ENCODE assay signal across 17 cellular contexts in genomic region chr4:109969909-109970308, GRCh38. TPM values are rescaled to one million over a fixed set of nuclear protein-coding genes. Genes with fewer than 3 reads are reported as not detected.
DNase-seq lines count a peak whose midpoint lies in the region; ATAC-seq, FAIRE-seq and TF ChIP-seq lines count a peak whose summit lies in the region.
"Had no signal": no experiment of that assay in that cellular context is flagged by ENCODE, and none has a peak within 500 bp of the region (broad histone marks: within the 10 kb centered on the region; RNA-seq: fewer than 3 reads in every experiment).

No MANE protein-coding gene starts in this region.

- H3K27ac ChIP-seq in BLaER1 (peak overlapping the region; percentile 1; the same call in 1 of the 2 replicates), HepG2 (ENCODE audit: extremely low read length, insufficient read depth, low read length) (no peak overlapping the region), stomach (no peak overlapping the region)
- H3K27ac ChIP-seq: lower lobe of right lung, prostate gland had no signal

- in situ Hi-C loops in HepG2 (cut with HindIII; ENCODE audit: extremely low pct_ligation_motif_present, low pct_unique_long_range_greater_than_20kb): loop anchor here (10.0 kb wide), 1 partner anchor 545 kb away; no protein-coding TSS in a partner anchor

- CTCF ChIA-PET in HepG2 (lab: Yijun Ruan, JAX; ENCODE audit: low intra/inter-chr PET ratio, low total read pairs): no interaction called here

- BruUV-seq in HepG2 (replicated peaks; lab: Mats Ljungman, UMichigan): no TSS peak

- TF ChIP-seq EP300 in HepG2 (IDR thresholded peaks at IDR 0.05; ENCODE audit: low read depth in 2 of 2, low read length in 2 of 2): peak in 1 of 2 experiments; percentile 24; a peak in 1 of 4 replicates
- TF ChIP-seq EP300 in HepG2 (CRISPR knock-in tag; IDR thresholded peaks at IDR 0.05; ENCODE audit: borderline replicate concordance): no peak
- TF ChIP-seq EP300 in stomach (IDR thresholded peaks at IDR 0.05): no peak

- no peak for TF ChIP-seq CTCF in HepG2 (CRISPR knock-in tag; IDR thresholded peaks at IDR 0.05)
- no peak for TF ChIP-seq CTCF in stomach (IDR thresholded peaks at IDR 0.05)

- H3K79me2 ChIP-seq in HepG2 (ENCODE audit: insufficient read depth, low read length): no peaks in the 10 kb centered on the region

- H4K20me1 ChIP-seq in BLaER1 (no peaks in the 10 kb centered on the region), HepG2 (ENCODE audit: insufficient read depth, low read length) (no peaks in the 10 kb centered on the region)

- no peak overlapping the region; the same call in 1 of the 2 replicates for H3K4me3 ChIP-seq in BLaER1
- H3K4me3 ChIP-seq in HepG2 (replicated peaks in 1 of 3; ENCODE audit: insufficient read depth in 1 of 3, low read depth in 2 of 3, low read length in 3 of 3): no peak overlapping the region
- H3K4me3 ChIP-seq in stomach: no peak overlapping the region
- H3K4me3 ChIP-seq: lower lobe of right lung, prostate gland had no signal

- TF ChIP-seq POLR2A in HepG2 (IDR thresholded peaks at IDR 0.05; ENCODE audit: insufficient read depth in 1 of 2, low read depth in 2 of 2, low read length in 2 of 2) (no peak), stomach (IDR thresholded peaks at IDR 0.05) (no peak)

- peak; percentile 78 for ATAC-seq in HepG2
- ATAC-seq in HG02642 (IDR thresholded peaks at IDR 0.05; ENCODE audit: poor library complexity, unreplicated experiment): no peak
- no peak for ATAC-seq in GM19455 (IDR thresholded peaks at IDR 0.05; ENCODE audit: unreplicated experiment)
- ATAC-seq: HCT116 had no signal

- POLR2A ChIA-PET in HepG2 (lab: Yijun Ruan, JAX): no interaction called here

- no peaks in the 10 kb centered on the region for H3K36me3 ChIP-seq in BLaER1
- H3K36me3 ChIP-seq in HepG2 (replicated peaks in 1 of 2; ENCODE audit: control insufficient read depth in 1 of 2, insufficient read depth in 2 of 2, low read length in 2 of 2): no peaks in the 10 kb centered on the region
- H3K36me3 ChIP-seq in stomach: no peaks in the 10 kb centered on the region
- H3K36me3 ChIP-seq: lower lobe of right lung, prostate gland had no signal

- DNase-seq in GF-D8 (lab: John Stamatoyannopoulos, UW) (peak; percentile 39), SKM-1 (lab: John Stamatoyannopoulos, UW; ENCODE audit: unreplicated experiment) (peak; percentile 72), HepG2 (ENCODE audit: low spot score) (peak; percentile 61), stomach (no peak), middle frontal gyrus (ENCODE audit: extremely low spot score, low spot score) (no peak)
- DNase-seq: activated CD4-positive, CD25-positive, alpha-beta regulatory T cell treated with anti-CD3 and anti-CD28 coated beads, Interleukin-2, amount 50 U/mL, for 72 hours; activated naive CD4-positive, alpha-beta T cell treated with anti-CD3 and anti-CD28 coated beads, Interleukin-2, amount 50 U/mL, for 16 hours; lower lobe of right lung; NCI-H187 treated with DMSO at 0.1 percent for 48 hours; NCI-H446 treated with DMSO at 0.1 percent for 48 hours; nephron progenitor cell; SHP77 treated with DMSO at 0.1 percent for 48 hours had no signal

- intact Hi-C loops in HepG2 (cut with micrococcal nuclease; ENCODE audit: unreplicated experiment) (loop anchor here (10.0 kb wide), 1 partner anchor 315 kb away; no protein-coding TSS in a partner anchor), stomach (cut with DNase I; ENCODE audit: low total_unique reads) (no loop called here)

- TF ChIP-seq RAD21 in HepG2 (CRISPR knock-in tag; IDR thresholded peaks at IDR 0.05): no peak

- FAIRE-seq in HepG2 (lab: Jason Lieb, UNC): peak; percentile 46

- H3K4me2 ChIP-seq in BLaER1 (peak overlapping the region; percentile 66), HepG2 (ENCODE audit: low read depth, low read length) (peak overlapping the region; percentile 43)

- 10% methylated on average over 6 of the region's 6 CpGs for WGBS in HepG2 (ENCODE audit: low lambda C conversion rate)
- 45 to 61% (median 55%) methylated on average over 6 of the region's 6 CpGs for WGBS in stomach, 5 donors

- H2AFZ ChIP-seq in HepG2 (ENCODE audit: low read length): peak overlapping the region; percentile 36

- H3K4me1 ChIP-seq in BLaER1 (peaks cover 11% of the 10 kb centered on the region), HepG2 (ENCODE audit: insufficient read depth, low read length) (peaks cover 39% of the 10 kb centered on the region), stomach (no peaks in the 10 kb centered on the region)
- H3K4me1 ChIP-seq: prostate gland had no signal

- H3K27me3 ChIP-seq in BLaER1 (no peaks in the 10 kb centered on the region), HepG2 (ENCODE audit: control insufficient read depth in 1 of 2, insufficient read depth in 2 of 2, low read length in 2 of 2) (no peaks in the 10 kb centered on the region), stomach (no peaks in the 10 kb centered on the region)

- H3K9me3 ChIP-seq in BLaER1 (no peaks in the 10 kb centered on the region), HepG2 (ENCODE audit: low read length) (no peaks in the 10 kb centered on the region), stomach (no peaks in the 10 kb centered on the region)
- H3K9me3 ChIP-seq: lower lobe of right lung, prostate gland had no signal

- H3K9ac ChIP-seq in BLaER1 (no peak overlapping the region), HepG2 (ENCODE audit: insufficient read depth, low read depth, low read length) (no peak overlapping the region)

TF ChIP-seq in HepG2, 621 proteins besides CTCF, POLR2A, EP300 and RAD21 (continues in another document):
- TF ChIP-seq HNF4A (CRISPR knock-in tag; IDR thresholded peaks at IDR 0.05) (peak; percentile 29), ZNF432 (CRISPR knock-in tag; IDR thresholded peaks at IDR 0.05; ENCODE audit: borderline replicate concordance) (no peak), ZUFSP (CRISPR knock-in tag; IDR thresholded peaks at IDR 0.05; ENCODE audit: borderline replicate concordance) (no peak), NFKB2 (CRISPR knock-in tag; IDR thresholded peaks at IDR 0.05; ENCODE audit: borderline replicate concordance) (no peak), ZNF292 (CRISPR knock-in tag; IDR thresholded peaks at IDR 0.05; ENCODE audit: borderline replicate concordance, low read depth) (peak; percentile 25; the same call in 1 of the 2 replicates), SKIL (CRISPR knock-in tag; IDR thresholded peaks at IDR 0.05; ENCODE audit: borderline replicate concordance) (no peak), PHF21A (CRISPR knock-in tag; IDR thresholded peaks at IDR 0.05) (no peak), SRF (IDR thresholded peaks at IDR 0.05; ENCODE audit: low read depth, low read length) (no peak)

RNA-seq across cellular contexts. Expression of gene EGF, which starts 57.2 kb away (rescaled TPM):
- total RNA-seq in HepG2 (2016; rRNA removed; fragmentation: Illumina TruSeq; extraction: Trizol) (0.07 TPM in 1 of 2 replicates, not detected in the other), stomach (under 1 TPM in 1 of 5 donors, not detected in 4; 0.37 TPM)
- not detected in 2 replicates for total RNA-seq in HepG2 (2016; cell fraction: cytosol; rRNA removed; fragmentation: Illumina TruSeq; extraction: Trizol; ENCODE audit: low read depth)
- total RNA-seq in HepG2 (2016; cell fraction: insoluble cytoplasmic fraction; rRNA removed; fragmentation: Illumina TruSeq; extraction: Trizol): 0.17 TPM in 1 of 2 replicates, not detected in the other
- total RNA-seq in HepG2 (2016; cell fraction: membrane; rRNA removed; fragmentation: Illumina TruSeq; extraction: Trizol): not detected in 2 replicates
- total RNA-seq in HepG2 (2016; cell fraction: nucleus; rRNA removed; fragmentation: Illumina TruSeq; extraction: Trizol): not detected in 2 replicates
- polyA plus RNA-seq in HepG2 (2011; rRNA removed) (0.05 and 0.08 TPM in 2 replicates), stomach (under 1 TPM in 1 of 3 donors, not detected in 2; 0.20 TPM)
- polyA plus RNA-seq in HepG2 (2011; cell fraction: cytosol; rRNA removed): 0.03 TPM in 2 replicates
- 0.19 TPM in 1 of 2 replicates, not detected in the other for polyA plus RNA-seq in HepG2 (2011; cell fraction: nucleus; rRNA removed)
- polyA plus RNA-seq in HepG2 (2012): not detected in 2 replicates
- not detected in 2 replicates for polyA plus RNA-seq in HepG2 (2016; cell fraction: cytosol; fragmentation: Illumina TruSeq; extraction: Trizol; ENCODE audit: low read depth)
- not detected in 2 replicates for polyA plus RNA-seq in HepG2 (2016; cell fraction: insoluble cytoplasmic fraction; fragmentation: Illumina TruSeq; extraction: Trizol; ENCODE audit: low read depth)
- polyA plus RNA-seq in HepG2 (2016; cell fraction: membrane; fragmentation: Illumina TruSeq; extraction: Trizol; ENCODE audit: low read depth): not detected in 2 replicates
- polyA plus RNA-seq in HepG2 (2016; cell fraction: nucleus; fragmentation: Illumina TruSeq; extraction: Trizol; ENCODE audit: insufficient read depth, low read depth): not detected in 2 replicates
- polyA minus RNA-seq in HepG2 (2011; rRNA and poly(A)+ RNA removed; ENCODE audit: low replicate concordance): 1.7 TPM in 1 of 2 replicates, not detected in the other
- not detected in 2 replicates for polyA minus RNA-seq in HepG2 (2011; cell fraction: cytosol; rRNA and poly(A)+ RNA removed)
- 0.26 and 0.62 TPM in 2 replicates for polyA minus RNA-seq in HepG2 (2011; cell fraction: nucleus; rRNA and poly(A)+ RNA removed)

Comparison
In these comparisons a context has a peak if more than half of its experiments do, and no peak if none do; other contexts are left out.
1. DNase-seq: peak in GF-D8 (single experiment), SKM-1 (single experiment) and HepG2 (single experiment); none in stomach (single experiment) and middle frontal gyrus (single experiment).